In genomic region chr20:62882426-62882825, GRCh38 we compare ENCODE assay signal across 19 cellular contexts.
"Had no signal": no experiment of that assay in that cellular context is flagged by ENCODE, and none has a peak within 500 bp of the region (broad histone marks: within the 10 kb centered on the region; RNA-seq: fewer than 3 reads in every experiment).

No MANE protein-coding gene starts in this region.

- DNase-seq: KBM-7, MV-4-11, NCI-H1048, NCI-H1105, NCI-H1417, NCI-H1436 treated with DMSO at 0.1 percent for 48 hours, NCI-H1694, NCI-H1930, NCI-H2081, NCI-H2107, NCI-H226, NCI-H446, NCI-H510A, NCI-H524 treated with DMSO at 0.1 percent for 48 hours, NCI-H69, NCI-H774, SHP77, SK-N-SH had no signal

- H3K27ac ChIP-seq: RWPE1 had no signal

- H3K9me3 ChIP-seq: SK-N-SH had no signal

- H3K4me2 ChIP-seq: SK-N-SH had no signal

- H3K9ac ChIP-seq: SK-N-SH had no signal
